ENCODE assay signal across 22 cellular contexts in genomic region chr12:57993030-57993429, GRCh38. TPM values are rescaled to one million over a fixed set of nuclear protein-coding genes. Genes with fewer than 3 reads are reported as not detected.
A peak's percentile ranks its signal among the peaks of the same experiment; 100 is the strongest.
DNase-seq lines count a peak whose midpoint lies in the region; ATAC-seq and TF ChIP-seq lines count a peak whose summit lies in the region.
"Had no signal": no experiment of that assay in that cellular context is flagged by ENCODE, and none has a peak within 500 bp of the region (broad histone marks: within the 10 kb centered on the region; RNA-seq: fewer than 3 reads in every experiment).

No MANE protein-coding gene starts in this region.

- no peak overlapping the region for H3K4me3 ChIP-seq in AG10803 (ENCODE audit: low read length)
- H3K4me3 ChIP-seq in adipocyte (ENCODE audit: low read length) = no peak overlapping the region
- H3K4me3 ChIP-seq: BLaER1, lower lobe of right lung, testis had no signal

- ATAC-seq in HG03175 (IDR thresholded peaks at IDR 0.05; ENCODE audit: unreplicated experiment) = no peak
- ATAC-seq: activated CD4-positive, CD25-positive, alpha-beta regulatory T cell treated with anti-CD3 and anti-CD28 coated beads, Interleukin-2, amount 50 U/mL, for 24 hours; activated CD8-positive, alpha-beta memory T cell treated with anti-CD3 and anti-CD28 coated beads, Interleukin-2, amount 10 ng/mL, durations not matched to agents 7 days and 5 days; lower lobe of right lung; T-helper 17 cell had no signal

- no peak overlapping the region for H3K9ac ChIP-seq in adipocyte (ENCODE audit: low read length)
- H3K9ac ChIP-seq: BLaER1 had no signal

- peak; percentile 3 for DNase-seq in AG10803 (ENCODE audit: low read depth)
- peak; percentile 25 for DNase-seq in HFFc6
- DNase-seq in adipocyte (ENCODE audit: low read depth) = peak; percentile 62
- DNase-seq in hepatic stellate cell (ENCODE audit: low spot score) = peak; percentile 7
- DNase-seq in D341Med (ENCODE audit: low spot score) = no peak
- DNase-seq in activated CD4-positive, alpha-beta memory T cell treated with anti-CD3 and anti-CD28 coated beads for 36 hours = no peak
- no peak for DNase-seq in activated naive CD4-positive, alpha-beta T cell treated with anti-CD3 and anti-CD28 coated beads, Interleukin-2, amount 10 ng/mL, durations not matched to agents 7 days and 5 days
- DNase-seq: activated CD8-positive, alpha-beta memory T cell treated with anti-CD3 and anti-CD28 coated beads, Interleukin-2, amount 10 ng/mL, durations not matched to agents 7 days and 5 days; amniotic stem cell; DMS153; lower lobe of right lung; naive B cell; NCI-H1930; NCI-H446 treated with DMSO at 0.1 percent for 48 hours; posterior cingulate gyrus; SIG-M5; small intestine; T-helper 17 cell; testis had no signal

- intact Hi-C loops in activated CD4-positive, alpha-beta memory T cell treated with anti-CD3 and anti-CD28 coated beads for 36 hours (cut with micrococcal nuclease) = no loop called here

- H3K4me3 Mint-ChIP-seq in HFFc6 = no peak overlapping the region
- no peak overlapping the region for H3K4me3 Mint-ChIP-seq in activated CD4-positive, alpha-beta memory T cell treated with anti-CD3 and anti-CD28 coated beads for 36 hours
- H3K4me3 Mint-ChIP-seq in activated naive CD4-positive, alpha-beta T cell treated with anti-CD3 and anti-CD28 coated beads, Interleukin-2, amount 10 ng/mL, durations not matched to agents 7 days and 5 days = no peak overlapping the region
- H3K4me3 Mint-ChIP-seq: activated CD8-positive, alpha-beta memory T cell treated with anti-CD3 and anti-CD28 coated beads, Interleukin-2, amount 10 ng/mL, durations not matched to agents 7 days and 5 days; naive B cell; T-helper 17 cell had no signal

- H3K36me3 ChIP-seq in adipocyte (ENCODE audit: control insufficient read depth, insufficient read depth, low read length, severe bottlenecking) = no peaks in the 10 kb centered on the region
- H3K36me3 ChIP-seq: lower lobe of right lung had no signal

- TF ChIP-seq CTCF in AG10803 (conservative IDR thresholded peaks at IDR 0.05; ENCODE audit: low read length) = peak; percentile 35; the same call in 1 of the 2 replicates
- peak; percentile 74 for TF ChIP-seq CTCF in HFFc6 (IDR thresholded peaks at IDR 0.05)

- no peak overlapping the region for H3K27ac Mint-ChIP-seq in HFFc6
- no peak overlapping the region for H3K27ac Mint-ChIP-seq in activated CD4-positive, alpha-beta memory T cell treated with anti-CD3 and anti-CD28 coated beads for 36 hours
- H3K27ac Mint-ChIP-seq in activated naive CD4-positive, alpha-beta T cell treated with anti-CD3 and anti-CD28 coated beads, Interleukin-2, amount 10 ng/mL, durations not matched to agents 7 days and 5 days = no peak overlapping the region
- H3K27ac Mint-ChIP-seq: activated CD8-positive, alpha-beta memory T cell treated with anti-CD3 and anti-CD28 coated beads, Interleukin-2, amount 10 ng/mL, durations not matched to agents 7 days and 5 days; naive B cell; T-helper 17 cell had no signal

- H3K4me1 ChIP-seq in adipocyte (ENCODE audit: control insufficient read depth, insufficient read depth, low read length) = no peaks in the 10 kb centered on the region
- H3K4me1 ChIP-seq: BLaER1, lower lobe of right lung, testis had no signal

- peaks cover 21% of the 10 kb centered on the region for H3K9me3 ChIP-seq in adipocyte (ENCODE audit: control insufficient read depth, low read length)
- H3K9me3 ChIP-seq: testis had no signal

- POLR2A ChIA-PET in activated CD4-positive, alpha-beta memory T cell treated with anti-CD3 and anti-CD28 coated beads for 36 hours (lab: Charles Lee) = no interaction called here

- no peaks in the 10 kb centered on the region for H3K4me1 Mint-ChIP-seq in HFFc6 (ENCODE audit: low read depth)
- no peaks in the 10 kb centered on the region for H3K4me1 Mint-ChIP-seq in activated CD4-positive, alpha-beta memory T cell treated with anti-CD3 and anti-CD28 coated beads for 36 hours (ENCODE audit: low read depth)
- no peaks in the 10 kb centered on the region for H3K4me1 Mint-ChIP-seq in activated naive CD4-positive, alpha-beta T cell treated with anti-CD3 and anti-CD28 coated beads, Interleukin-2, amount 10 ng/mL, durations not matched to agents 7 days and 5 days
- H3K4me1 Mint-ChIP-seq: activated CD8-positive, alpha-beta memory T cell treated with anti-CD3 and anti-CD28 coated beads, Interleukin-2, amount 10 ng/mL, durations not matched to agents 7 days and 5 days; naive B cell; T-helper 17 cell had no signal

- peaks cover 18% of the 10 kb centered on the region for H3K9me3 Mint-ChIP-seq in HFFc6
- peaks cover 26% of the 10 kb centered on the region for H3K9me3 Mint-ChIP-seq in activated CD4-positive, alpha-beta memory T cell treated with anti-CD3 and anti-CD28 coated beads for 36 hours
- H3K9me3 Mint-ChIP-seq in activated naive CD4-positive, alpha-beta T cell treated with anti-CD3 and anti-CD28 coated beads, Interleukin-2, amount 10 ng/mL, durations not matched to agents 7 days and 5 days = peaks cover 8% of the 10 kb centered on the region

- no peaks in the 10 kb centered on the region; the same call in 1 of the 2 replicates for H3K27me3 Mint-ChIP-seq in HFFc6 (ENCODE audit: insufficient read depth)
- peaks cover 5% of the 10 kb centered on the region for H3K27me3 Mint-ChIP-seq in activated CD4-positive, alpha-beta memory T cell treated with anti-CD3 and anti-CD28 coated beads for 36 hours
- H3K27me3 Mint-ChIP-seq in activated naive CD4-positive, alpha-beta T cell treated with anti-CD3 and anti-CD28 coated beads, Interleukin-2, amount 10 ng/mL, durations not matched to agents 7 days and 5 days = no peaks in the 10 kb centered on the region
- H3K27me3 Mint-ChIP-seq: activated CD8-positive, alpha-beta memory T cell treated with anti-CD3 and anti-CD28 coated beads, Interleukin-2, amount 10 ng/mL, durations not matched to agents 7 days and 5 days; T-helper 17 cell had no signal

- CTCF ChIA-PET in activated CD4-positive, alpha-beta memory T cell treated with anti-CD3 and anti-CD28 coated beads for 36 hours (lab: Charles Lee) = interaction anchor here (0.6 kb wide), 1 partner anchor 20 kb away, joined by 3 read pairs; no protein-coding TSS in a partner anchor
- CTCF ChIA-PET in activated naive CD4-positive, alpha-beta T cell treated with anti-CD3 and anti-CD28 coated beads, Interleukin-2, amount 10 ng/mL, durations not matched to agents 7 days and 5 days (lab: Charles Lee) = interaction anchor here (2.0 kb wide), 1 partner anchor 10 kb away, joined by 7 read pairs; no protein-coding TSS in a partner anchor

- H3K27me3 ChIP-seq in adipocyte (replicated peaks; ENCODE audit: control insufficient read depth, insufficient read depth, low read length) = no peaks in the 10 kb centered on the region
- H3K27me3 ChIP-seq: BLaER1, testis had no signal

- peaks cover 6% of the 10 kb centered on the region; the same call in 1 of the 2 replicates for H3K36me3 Mint-ChIP-seq in HFFc6 (ENCODE audit: low read depth)
- H3K36me3 Mint-ChIP-seq in activated CD4-positive, alpha-beta memory T cell treated with anti-CD3 and anti-CD28 coated beads for 36 hours = peaks cover 3% of the 10 kb centered on the region
- H3K36me3 Mint-ChIP-seq in activated naive CD4-positive, alpha-beta T cell treated with anti-CD3 and anti-CD28 coated beads, Interleukin-2, amount 10 ng/mL, durations not matched to agents 7 days and 5 days = no peaks in the 10 kb centered on the region
- H3K36me3 Mint-ChIP-seq: activated CD8-positive, alpha-beta memory T cell treated with anti-CD3 and anti-CD28 coated beads, Interleukin-2, amount 10 ng/mL, durations not matched to agents 7 days and 5 days had no signal

RNA-seq across cellular contexts. Expression of gene ATP23, which starts 51.7 kb away (rescaled TPM):
- total RNA-seq in HFFc6 (2021; fragmentation: NEBNext Ultra II Directional; extraction: Animal tissue kit (Norgen Biotek cat#: 25700)) = 1 to 10 TPM; 3.1 to 4.0 (median 3.6) TPM
- total RNA-seq in activated CD4-positive, alpha-beta memory T cell treated with anti-CD3 and anti-CD28 coated beads for 36 hours = 10 to 100 TPM; 14.9 to 16.3 TPM

Comparison
In these comparisons a context has a peak if more than half of its experiments do, and no peak if none do; other contexts are left out.
1. DNase-seq: peak in AG10803 (single experiment), HFFc6 (single experiment), adipocyte (single experiment) and hepatic stellate cell (single experiment); none in D341Med (single experiment), activated CD4-positive, alpha-beta memory T cell treated with anti-CD3 and anti-CD28 coated beads for 36 hours (single experiment) and activated naive CD4-positive, alpha-beta T cell treated with anti-CD3 and anti-CD28 coated beads, Interleukin-2, amount 10 ng/mL, durations not matched to agents 7 days and 5 days (single experiment).